17 cellular contexts compared by ENCODE assay signal in genomic region chr10:74231375-74231774, GRCh38.
DNase-seq lines count a peak whose midpoint lies in the region; ATAC-seq, FAIRE-seq and TF ChIP-seq lines count a peak whose summit lies in the region.
"Had no signal": no experiment of that assay in that cellular context is flagged by ENCODE, and none has a peak within 500 bp of the region (broad histone marks: within the 10 kb centered on the region; RNA-seq: fewer than 3 reads in every experiment).

No MANE protein-coding gene starts in this region.

- TF ChIP-seq RAD21 in HCT116 (IDR thresholded peaks at IDR 0.05; ENCODE audit: low read depth) = no peak

- BruUV-seq in HCT116 (replicated peaks; lab: Mats Ljungman, UMichigan) = no TSS peak

- CTCF ChIA-PET in HCT116 (lab: Charles Lee) = interaction anchor here (1.0 kb wide), 1 partner anchor 51 kb away, joined by 3 read pairs; no protein-coding TSS in a partner anchor

- no peak for TF ChIP-seq POLR2A in HCT116 (IDR thresholded peaks at IDR 0.05; ENCODE audit: borderline replicate concordance, extremely low read depth, insufficient read depth, insufficient read length)

- H3K27ac ChIP-seq in HCT116 (ENCODE audit: low read depth, low read length) (peak overlapping the region; percentile 32; the same call in 1 of the 2 replicates), astrocyte (ENCODE audit: low read depth, low read length) (no peak overlapping the region)
- H3K27ac ChIP-seq: left ventricle myocardium inferior, prostate gland, suprapubic skin had no signal

- H3K9me3 Mint-ChIP-seq in astrocyte (ENCODE audit: unreplicated experiment) = no peaks in the 10 kb centered on the region

- H2AFZ ChIP-seq in HCT116 (ENCODE audit: low read depth, low read length, poor library complexity, severe bottlenecking) (no peak overlapping the region), astrocyte (ENCODE audit: low read depth, low read length) (no peak overlapping the region)

- no peak overlapping the region for H3K27ac Mint-ChIP-seq in astrocyte (ENCODE audit: unreplicated experiment)

- H3K4me3 ChIP-seq in HCT116 (replicated peaks in 1 of 2; ENCODE audit: low read depth in 1 of 2, low read length in 2 of 2) (peak overlapping the region in 1 of 2 experiments; percentile 12; a peak in 1 of 4 replicates), astrocyte (ENCODE audit: insufficient read depth, low read depth, low read length) (no peak overlapping the region)
- H3K4me3 ChIP-seq: left ventricle myocardium inferior, prostate gland, suprapubic skin had no signal

- no peaks in the 10 kb centered on the region for H3K27me3 Mint-ChIP-seq in astrocyte (ENCODE audit: low read depth, unreplicated experiment)

- H3K27me3 ChIP-seq in HCT116 (ENCODE audit: insufficient read depth, low read length) = no peaks in the 10 kb centered on the region
- no peaks in the 10 kb centered on the region for H3K27me3 ChIP-seq in astrocyte (ENCODE audit: insufficient read depth, low read length)
- H3K27me3 ChIP-seq: suprapubic skin had no signal

- no peak for TF ChIP-seq CTCF in HCT116 (IDR thresholded peaks at IDR 0.05 in 2 of 3, conservative IDR thresholded peaks at IDR 0.05 in 1 of 3; ENCODE audit: borderline replicate concordance in 1 of 3, insufficient read depth in 1 of 3, low read depth in 2 of 3, low read length in 2 of 3)
- TF ChIP-seq CTCF in astrocyte (IDR thresholded peaks at IDR 0.05; ENCODE audit: insufficient read depth, low read depth, low read length) = no peak

- no peak for FAIRE-seq in astrocyte (lab: Jason Lieb, UNC)

- peak overlapping the region; percentile 61 for H3K4me2 ChIP-seq in HCT116 (ENCODE audit: low read length)
- peak overlapping the region; percentile 15 for H3K4me2 ChIP-seq in astrocyte (ENCODE audit: low read length)

- no peak overlapping the region for H3K4me3 Mint-ChIP-seq in astrocyte (ENCODE audit: unreplicated experiment)

- no peaks in the 10 kb centered on the region for H3K9me3 ChIP-seq in HCT116 (ENCODE audit: control insufficient read depth in 1 of 2, insufficient read depth in 1 of 2, low read depth in 1 of 2, low read length in 2 of 2)
- H3K9me3 ChIP-seq in astrocyte (ENCODE audit: insufficient read depth, low read depth, low read length) = no peaks in the 10 kb centered on the region
- H3K9me3 ChIP-seq: left ventricle myocardium inferior, prostate gland, suprapubic skin had no signal

- intact Hi-C loops in HCT116 (cut with micrococcal nuclease) = loop anchor here (5.0 kb wide), 2 partner anchors 79 to 344 kb away; partner anchors contain the start of genes ADK and AP3M1

- no peaks in the 10 kb centered on the region for H3K36me3 Mint-ChIP-seq in astrocyte (ENCODE audit: low read depth, unreplicated experiment)

- no peaks in the 10 kb centered on the region for H3K9me2 ChIP-seq in HCT116 (ENCODE audit: insufficient read depth)

- H3K79me2 ChIP-seq in HCT116 (ENCODE audit: insufficient read depth, low read length) = peaks cover 58% of the 10 kb centered on the region
- H3K79me2 ChIP-seq in astrocyte (ENCODE audit: insufficient read depth, low read length) = peaks cover 21% of the 10 kb centered on the region

- DNase-seq in A172 (ENCODE audit: low spot score) = peak; percentile 54
- DNase-seq in HCT116 (ENCODE audit: low read depth, low spot score) = no peak
- peak; percentile 48 for DNase-seq in astrocyte (ENCODE audit: low read depth)
- peak; percentile 16 for DNase-seq in glomerular visceral epithelial cell (ENCODE audit: extremely low spot score)
- DNase-seq in activated CD4-positive, CD25-positive, alpha-beta regulatory T cell (lab: John Stamatoyannopoulos, UW) = no peak
- DNase-seq: activated CD4-positive, alpha-beta T cell treated with anti-CD3 and anti-CD28 coated beads for 4 hours; COR-L47; erythroblast; hippocampal formation; left ventricle myocardium inferior; NCI-H2029 had no signal

- H3K4me1 ChIP-seq in HCT116 (ENCODE audit: control insufficient read depth in 1 of 2, insufficient read depth in 2 of 2, low read length in 2 of 2) (peaks cover 42 to 64% of the 10 kb centered on the region in 2 experiments), astrocyte (ENCODE audit: insufficient read depth, low read length) (peaks cover 4% of the 10 kb centered on the region)
- H3K4me1 ChIP-seq: prostate gland had no signal

- 0 out of 2 replicates have a peak overlapping the region, but pooled peaks have one; percentile 18 for H3K9ac ChIP-seq in HCT116 (ENCODE audit: low read length)
- H3K9ac ChIP-seq in astrocyte (ENCODE audit: low read length) = no peak overlapping the region

- POLR2A ChIA-PET in HCT116 (lab: Charles Lee) = no interaction called here

- ATAC-seq in HCT116 (peak; percentile 89), GM21526 (IDR thresholded peaks at IDR 0.05; ENCODE audit: low FRiP score, unreplicated experiment) (no peak), GM21717 (IDR thresholded peaks at IDR 0.05; ENCODE audit: unreplicated experiment) (no peak), GM21528 (IDR thresholded peaks at IDR 0.05; ENCODE audit: low FRiP score, unreplicated experiment) (no peak)
- ATAC-seq: Right ventricle myocardium inferior had no signal

- RAD21 ChIA-PET in HCT116 (lab: Charles Lee; ENCODE audit: low non-redundant PET in 1 of 2, low total read pairs in 2 of 2, uncharacterized antibody in 2 of 2, unreplicated experiment in 2 of 2) = no interaction called here

- peaks cover 20% of the 10 kb centered on the region for H3K4me1 Mint-ChIP-seq in astrocyte (ENCODE audit: low read depth, unreplicated experiment)

- H4K20me1 ChIP-seq in HCT116 (ENCODE audit: insufficient read depth) = no peaks in the 10 kb centered on the region; the same call in 1 of the 2 replicates
- H4K20me1 ChIP-seq in astrocyte (ENCODE audit: insufficient read depth, low read length) = no peaks in the 10 kb centered on the region

- H3K36me3 ChIP-seq in HCT116 (ENCODE audit: control insufficient read depth in 1 of 2, insufficient read depth in 2 of 2, low read length in 2 of 2) (no peaks in the 10 kb centered on the region), astrocyte (ENCODE audit: insufficient read depth, low read length) (no peaks in the 10 kb centered on the region)
- H3K36me3 ChIP-seq: left ventricle myocardium inferior, prostate gland, suprapubic skin had no signal

TF ChIP-seq in HCT116, 20 proteins besides CTCF, POLR2A, EP300 and RAD21:
- no peak for TF ChIP-seq SIN3A (IDR thresholded peaks at IDR 0.05; ENCODE audit: low read depth)
- TF ChIP-seq JUND (IDR thresholded peaks at IDR 0.05) = peak; percentile 46; the same call in 1 of the 2 replicates
- TF ChIP-seq REST (IDR thresholded peaks at IDR 0.05; ENCODE audit: low read depth) = no peak
- TF ChIP-seq CEBPB (IDR thresholded peaks at IDR 0.05; ENCODE audit: low read depth) = peak; percentile 93
- TF ChIP-seq CBX3 (IDR thresholded peaks at IDR 0.05; ENCODE audit: low read depth) = peak; percentile 51; the same call in 1 of the 2 replicates
- TF ChIP-seq FOSL1 (IDR thresholded peaks at IDR 0.05; ENCODE audit: low read depth) = peak; percentile 68
TF ChIP-seq in HCT116: peak in this region for 4.

Comparison
In these comparisons a context has a peak if more than half of its experiments do, and no peak if none do; other contexts are left out.
1. DNase-seq: peak in A172 (single experiment), astrocyte (single experiment) and glomerular visceral epithelial cell (single experiment); none in HCT116 (single experiment) and activated CD4-positive, CD25-positive, alpha-beta regulatory T cell (0 of 4).